21 cellular contexts compared by ENCODE assay signal in genomic region chr9:133004091-133005072, GRCh38. TPM values are rescaled to one million over a fixed set of nuclear protein-coding genes. Genes with fewer than 3 reads are reported as not detected.
DNase-seq lines count a peak whose midpoint lies in the region; ATAC-seq, FAIRE-seq and TF ChIP-seq lines count a peak whose summit lies in the region.
"Had no signal": no experiment of that assay in that cellular context is flagged by ENCODE, and none has a peak within 500 bp of the region (broad histone marks: within the 10 kb centered on the region; RNA-seq: fewer than 3 reads in every experiment).

No MANE protein-coding gene starts in this region.

- H3K4me1 ChIP-seq in H1 (replicated peaks in 1 of 4; ENCODE audit: control insufficient read depth in 3 of 4, insufficient read depth in 4 of 4, low read length in 3 of 4) (peaks cover 3 to 25% (median 18%) of the 10 kb centered on the region in 4 experiments), osteoblast (ENCODE audit: insufficient read depth, low read length) (no peaks in the 10 kb centered on the region)

- H4K5ac ChIP-seq in H1 (ENCODE audit: insufficient read length, low read depth, low read length): no peak overlapping the region

- H3K23me2 ChIP-seq in H1 (ENCODE audit: low read depth, low read length): peaks cover 6% of the 10 kb centered on the region; the same call in 1 of the 2 replicates

- CTCF ChIA-PET in H1 (lab: Charles Lee; ENCODE audit: partially characterized antibody): interaction anchor here (0.8 to 2.4 kb wide), 8 partner anchors 14 to 177 kb away, joined by 3 to 14 read pairs (median 3); partner anchors contain the start of gene GFI1B

- TF ChIP-seq CTCF in GM13976 (IDR thresholded peaks at IDR 0.05; ENCODE audit: borderline replicate concordance, control extremely low read depth, extremely low read depth, insufficient read depth, missing control alignments): no peak
- no peak for TF ChIP-seq CTCF in H1 (IDR thresholded peaks at IDR 0.05; ENCODE audit: control extremely low read depth in 1 of 3, insufficient read depth in 1 of 3, low read depth in 1 of 3, low read length in 3 of 3)
- no peak for TF ChIP-seq CTCF in osteoblast (IDR thresholded peaks at IDR 0.05; ENCODE audit: extremely low read depth, low read depth, low read length)
- TF ChIP-seq CTCF in natural killer cell (IDR thresholded peaks at IDR 0.05): no peak

- peaks cover 0 to 40% (median 23%) of the 10 kb centered on the region in 4 experiments; a peak in 6 of 7 replicates for H3K27me3 ChIP-seq in H1 (replicated peaks in 1 of 4; ENCODE audit: control insufficient read depth in 3 of 4, extremely low read depth in 1 of 4, insufficient read depth in 3 of 4, low read length in 3 of 4)
- peaks cover 24% of the 10 kb centered on the region for H3K27me3 ChIP-seq in osteoblast (ENCODE audit: insufficient read depth, low read length)

- H4K91ac ChIP-seq in H1 (replicated peaks; ENCODE audit: insufficient read length, low read length): no peak overlapping the region

- H3K27ac Mint-ChIP-seq in natural killer cell: no peak overlapping the region
- no peak overlapping the region for H3K27ac Mint-ChIP-seq in activated naive CD8-positive, alpha-beta T cell treated with anti-CD3 and anti-CD28 coated beads, Interleukin-2, amount 50 U/mL, for 24 hours
- H3K27ac Mint-ChIP-seq: activated CD4-positive, alpha-beta T cell treated with anti-CD3 and anti-CD28 coated beads, Interleukin-2, amount 10 ng/mL, durations not matched to agents 7 days and 5 days; HFFc6; T-helper 1 cell treated with Interleukin-12 subunit alpha and Interleukin-12 subunit beta and Interleukin-4 antibody, amounts not matched to agents 30 μg/mL and 1 μg/mL, for 36 hours had no signal

- ATAC-seq in natural killer cell (no peak), HG02763 (IDR thresholded peaks at IDR 0.05; ENCODE audit: unreplicated experiment) (no peak)
- no peak for ATAC-seq in activated naive CD8-positive, alpha-beta T cell treated with anti-CD3 and anti-CD28 coated beads, Interleukin-2, amount 50 U/mL, for 24 hours
- ATAC-seq: activated T-cell treated with anti-CD3 and anti-CD28 coated beads, Interleukin-2, amount 50 U/mL, for 4 hours; foreskin keratinocyte had no signal

- peaks cover 0 to 12% of the 10 kb centered on the region in 2 donors for H3K27me3 Mint-ChIP-seq in natural killer cell (ENCODE audit: low read depth in 2 of 2)
- peaks cover 45% of the 10 kb centered on the region for H3K27me3 Mint-ChIP-seq in activated naive CD8-positive, alpha-beta T cell treated with anti-CD3 and anti-CD28 coated beads, Interleukin-2, amount 50 U/mL, for 24 hours

- H3K4me3 Mint-ChIP-seq in natural killer cell: no peak overlapping the region
- no peak overlapping the region for H3K4me3 Mint-ChIP-seq in activated naive CD8-positive, alpha-beta T cell treated with anti-CD3 and anti-CD28 coated beads, Interleukin-2, amount 50 U/mL, for 24 hours
- H3K4me3 Mint-ChIP-seq: activated CD4-positive, alpha-beta T cell treated with anti-CD3 and anti-CD28 coated beads, Interleukin-2, amount 10 ng/mL, durations not matched to agents 7 days and 5 days; activated T-cell treated with anti-CD3 and anti-CD28 coated beads, Interleukin-2, amount 50 U/mL, for 4 hours; central memory CD8-positive, alpha-beta T cell; HFFc6; T-helper 1 cell treated with Interleukin-12 subunit alpha and Interleukin-12 subunit beta and Interleukin-4 antibody, amounts not matched to agents 30 μg/mL and 1 μg/mL, for 36 hours had no signal

- no peak overlapping the region for H2AK5ac ChIP-seq in H1 (ENCODE audit: low read depth, low read length)

- intact Hi-C loops in natural killer cell (cut with micrococcal nuclease): no loop called here

- 0 out of 2 replicates have a peak overlapping the region, but pooled peaks have one; percentile 48 for H2BK20ac ChIP-seq in H1 (ENCODE audit: low read length)

- peak; percentile 18 for DNase-seq in GM13976 (ENCODE audit: low spot score)
- DNase-seq in NOMO-1 treated with DMSO at 0.1 percent for 48 hours (lab: John Stamatoyannopoulos, UW; ENCODE audit: unreplicated experiment): peak; percentile 40
- DNase-seq in H1 (ENCODE audit: low read depth in 1 of 2, low spot score in 2 of 2): no peak
- peak; percentile 51 for DNase-seq in osteoblast (ENCODE audit: insufficient read length, low spot score, missing footprints)
- no peak for DNase-seq in natural killer cell
- no peak for DNase-seq in activated naive CD8-positive, alpha-beta T cell treated with anti-CD3 and anti-CD28 coated beads, Interleukin-2, amount 50 U/mL, for 24 hours
- no peak for DNase-seq in DMS53 (lab: John Stamatoyannopoulos, UW)
- DNase-seq: activated CD4-positive, alpha-beta T cell treated with anti-CD3 and anti-CD28 coated beads, Interleukin-2, amount 10 ng/mL, durations not matched to agents 7 days and 5 days; activated T-cell treated with anti-CD3 and anti-CD28 coated beads, Interleukin-2, amount 50 U/mL, for 4 hours; DMS79; foreskin keratinocyte; HFFc6; mammary epithelial cell; NCI-H2081; NCI-H524 treated with DMSO at 0.1 percent for 48 hours; transverse colon had no signal

- H4K8ac ChIP-seq in H1 (ENCODE audit: extremely low read depth, insufficient read depth, low read length): no peak overlapping the region

- no peak for TF ChIP-seq RAD21 in H1 (IDR thresholded peaks at IDR 0.05 in 1 of 2, conservative IDR thresholded peaks at IDR 0.05 in 1 of 2; ENCODE audit: low read depth in 2 of 2, low read length in 2 of 2)

- no peak overlapping the region for H3K4ac ChIP-seq in H1 (replicated peaks; ENCODE audit: insufficient read length, low read depth, low read length)

- H2BK15ac ChIP-seq in H1 (ENCODE audit: low read length): no peak overlapping the region

- no peak overlapping the region for H3K56ac ChIP-seq in H1 (replicated peaks; ENCODE audit: insufficient read length, low read depth, low read length)

- H3K9me3 ChIP-seq in H1 (ENCODE audit: insufficient read depth in 2 of 2, low read depth in 1 of 2, low read length in 1 of 2) (no peaks in the 10 kb centered on the region), osteoblast (ENCODE audit: low read depth, low read length) (no peaks in the 10 kb centered on the region)
- H3K9me3 ChIP-seq: neutrophil, transverse colon had no signal

- no peaks in the 10 kb centered on the region for H3K36me3 ChIP-seq in H1 (ENCODE audit: control insufficient read depth in 2 of 4, insufficient read depth in 4 of 4, low read length in 3 of 4)
- no peaks in the 10 kb centered on the region for H3K36me3 ChIP-seq in osteoblast (ENCODE audit: insufficient read depth, low read length)
- H3K36me3 ChIP-seq: neutrophil, transverse colon had no signal

- peak overlapping the region in 1 of 4 experiments; percentile 28; a peak in 4 of 8 replicates for H3K4me3 ChIP-seq in H1 (ENCODE audit: extremely low read depth in 1 of 4, insufficient read depth in 2 of 4, low read depth in 3 of 4, low read length in 4 of 4)
- no peak overlapping the region for H3K4me3 ChIP-seq in osteoblast (ENCODE audit: insufficient read depth, low read length)
- H3K4me3 ChIP-seq: transverse colon had no signal

- H3K9ac ChIP-seq in H1 (replicated peaks in 1 of 4; ENCODE audit: extremely low read depth in 1 of 4, low read depth in 3 of 4, low read length in 3 of 4): no peak overlapping the region

- no peak for TF ChIP-seq EP300 in H1 (IDR thresholded peaks at IDR 0.05; ENCODE audit: borderline replicate concordance in 1 of 2, low read depth in 2 of 2, low read length in 2 of 2)

- no peak overlapping the region for H2AFZ ChIP-seq in H1 (ENCODE audit: low read length)
- H2AFZ ChIP-seq in osteoblast (ENCODE audit: low read length): no peak overlapping the region

- no peak for FAIRE-seq in H1 (lab: Jason Lieb, UNC)

- no peak overlapping the region for H3K14ac ChIP-seq in H1 (ENCODE audit: insufficient read length)

- H2BK5ac ChIP-seq in H1 (ENCODE audit: low read depth, low read length): no peak overlapping the region

- H3K27ac ChIP-seq in H1 (ENCODE audit: low read depth, low read length) (no peak overlapping the region), osteoblast (ENCODE audit: low read depth, low read length) (no peak overlapping the region)
- H3K27ac ChIP-seq: foreskin keratinocyte, neutrophil, transverse colon had no signal

- H3K79me2 ChIP-seq in H1 (ENCODE audit: control insufficient read depth in 1 of 2, insufficient read depth in 2 of 2, low read length in 2 of 2) (no peaks in the 10 kb centered on the region), osteoblast (ENCODE audit: insufficient read depth, low read length) (no peaks in the 10 kb centered on the region)

- no peak overlapping the region for H2BK120ac ChIP-seq in H1 (replicated peaks; ENCODE audit: low read depth, low read length)

- WGBS in H1 (ENCODE audit: extremely low coverage in 1 of 2, insufficient coverage in 1 of 2, insufficient read length in 1 of 2, insufficient replicate concordance in 2 of 2, low coverage in 1 of 2, low lambda C conversion rate in 2 of 2, missing lambda C conversion rate in 1 of 2), 2 experiments: 77% methylated on average over 8 of the region's 10 CpGs; no CpG with 5 or more reads in 1 of the 2 experiments

- H3K4me2 ChIP-seq in H1 (ENCODE audit: insufficient read depth in 1 of 2, low read depth in 2 of 2, low read length in 2 of 2) (peak overlapping the region; percentile 14 to 55; a peak in 3 of 4 replicates), osteoblast (ENCODE audit: insufficient read depth, low read length) (no peak overlapping the region)

- no peaks in the 10 kb centered on the region for H3K79me1 ChIP-seq in H1 (ENCODE audit: low read depth, low read length)

- H3K18ac ChIP-seq in H1 (ENCODE audit: extremely low read depth, low read length): no peak overlapping the region; the same call in none of the 2 replicates

- no peak overlapping the region for H2BK12ac ChIP-seq in H1 (ENCODE audit: low read depth, low read length)

- H4K20me1 ChIP-seq in H1 (replicated peaks in 1 of 2; ENCODE audit: control insufficient read depth in 1 of 2, insufficient read depth in 2 of 2, low read length in 2 of 2): peaks cover 0 to 3% of the 10 kb centered on the region in 2 experiments
- no peaks in the 10 kb centered on the region for H4K20me1 ChIP-seq in osteoblast (ENCODE audit: insufficient read depth, low read length)

- H3K9me3 Mint-ChIP-seq in natural killer cell: peaks cover 0 to 2% of the 10 kb centered on the region in 2 donors
- no peaks in the 10 kb centered on the region for H3K9me3 Mint-ChIP-seq in activated naive CD8-positive, alpha-beta T cell treated with anti-CD3 and anti-CD28 coated beads, Interleukin-2, amount 50 U/mL, for 24 hours
- H3K9me3 Mint-ChIP-seq: activated CD4-positive, alpha-beta T cell treated with anti-CD3 and anti-CD28 coated beads, Interleukin-2, amount 10 ng/mL, durations not matched to agents 7 days and 5 days; activated T-cell treated with anti-CD3 and anti-CD28 coated beads, Interleukin-2, amount 50 U/mL, for 4 hours; central memory CD8-positive, alpha-beta T cell; T-helper 1 cell treated with Interleukin-12 subunit alpha and Interleukin-12 subunit beta and Interleukin-4 antibody, amounts not matched to agents 30 μg/mL and 1 μg/mL, for 36 hours had no signal

- POLR2A ChIA-PET in H1 (lab: Charles Lee; ENCODE audit: partially characterized antibody): interaction anchor here (2.9 kb wide), 1 partner anchor 27 kb away, joined by 17 read pairs; the partner anchor contains the start of gene GTF3C5

- no peak for TF ChIP-seq POLR2A in H1 (IDR thresholded peaks at IDR 0.05; ENCODE audit: control extremely low read depth in 1 of 2, low read depth in 2 of 2, low read length in 2 of 2)

- in situ Hi-C loops in GM13976 (cut with MboI; ENCODE audit: low sequenced_read_pairs, unreplicated experiment): no loop called here

- H3K23ac ChIP-seq in H1 (ENCODE audit: insufficient read length): no peak overlapping the region

- H3K36me3 Mint-ChIP-seq in natural killer cell: no peaks in the 10 kb centered on the region
- no peaks in the 10 kb centered on the region for H3K36me3 Mint-ChIP-seq in activated naive CD8-positive, alpha-beta T cell treated with anti-CD3 and anti-CD28 coated beads, Interleukin-2, amount 50 U/mL, for 24 hours (ENCODE audit: low read depth)

- H3K4me1 Mint-ChIP-seq in natural killer cell: peaks cover 0 to 18% of the 10 kb centered on the region in 2 donors
- H3K4me1 Mint-ChIP-seq in activated naive CD8-positive, alpha-beta T cell treated with anti-CD3 and anti-CD28 coated beads, Interleukin-2, amount 50 U/mL, for 24 hours: peaks cover 2% of the 10 kb centered on the region
- H3K4me1 Mint-ChIP-seq: activated CD4-positive, alpha-beta T cell treated with anti-CD3 and anti-CD28 coated beads, Interleukin-2, amount 10 ng/mL, durations not matched to agents 7 days and 5 days; central memory CD8-positive, alpha-beta T cell had no signal

RNA-seq across cellular contexts. Expression of gene GFI1B, which starts 25.9 kb away (rescaled TPM):
- total RNA-seq in H1 (2021; fragmentation: NEBNext Ultra II Directional; extraction: Animal tissue kit (Norgen Biotek cat#: 25700)): 0.09 and 0.71 TPM in 2 replicates
- 0.11 and 0.20 TPM in 2 replicates for polyA plus RNA-seq in H1 (2011; rRNA removed)
- polyA plus RNA-seq in H1 (2011; cell fraction: cytosol; rRNA removed): 0.30 TPM
- polyA plus RNA-seq in H1 (2011; cell fraction: nucleus; rRNA removed): 0.13 TPM
- 0.23 to 0.50 TPM (median 0.45 TPM) in 4 replicates for polyA plus RNA-seq in H1 (2012, experiment 1 of 2)
- 0.08 TPM for polyA plus RNA-seq in H1 (2012, experiment 2 of 2)
- 0.20 TPM for polyA plus RNA-seq in H1 (2013, experiment 1 of 2)
- polyA plus RNA-seq in H1 (2013, experiment 2 of 2): 0.39 TPM
- 0.06 and 0.59 TPM in 2 replicates for polyA minus RNA-seq in H1 (2011; rRNA and poly(A)+ RNA removed)
- polyA minus RNA-seq in H1 (2011; cell fraction: cytosol; rRNA and poly(A)+ RNA removed): not detected
- not detected for polyA minus RNA-seq in H1 (2011; cell fraction: nucleus; rRNA and poly(A)+ RNA removed)
- total RNA-seq in osteoblast: under 0.01 TPM in 1 of 2 replicates, not detected in the other
- total RNA-seq in natural killer cell: 1 to 10 TPM in 2 of 3 donors, under 1 TPM in 1; 0.41 to 3.3 (median 2.8) TPM
- total RNA-seq: activated CD4-positive, alpha-beta T cell treated with anti-CD3 and anti-CD28 coated beads, Interleukin-2, amount 10 ng/mL, durations not matched to agents 7 days and 5 days; foreskin keratinocyte; M059J; mammary epithelial cell had no signal
- polyA plus RNA-seq: foreskin keratinocyte, mammary epithelial cell had no signal

RNA-seq across cellular contexts. Expression of gene GTF3C5, which starts 26.4 kb away (rescaled TPM):
- 87.1 and 89.4 TPM in 2 replicates for total RNA-seq in H1 (2021; fragmentation: NEBNext Ultra II Directional; extraction: Animal tissue kit (Norgen Biotek cat#: 25700))
- 78.7 and 104 TPM in 2 replicates for polyA plus RNA-seq in H1 (2011; rRNA removed)
- 96.0 TPM for polyA plus RNA-seq in H1 (2011; cell fraction: cytosol; rRNA removed)
- polyA plus RNA-seq in H1 (2011; cell fraction: nucleus; rRNA removed): 171 TPM
- 72.1 to 92.5 TPM (median 89.8 TPM) in 4 replicates for polyA plus RNA-seq in H1 (2012, experiment 1 of 2)
- polyA plus RNA-seq in H1 (2012, experiment 2 of 2): 73.5 TPM
- polyA plus RNA-seq in H1 (2013, experiment 1 of 2): 50.2 TPM
- polyA plus RNA-seq in H1 (2013, experiment 2 of 2): 50.0 TPM
- polyA minus RNA-seq in H1 (2011; rRNA and poly(A)+ RNA removed): 70.6 and 79.9 TPM in 2 replicates
- polyA minus RNA-seq in H1 (2011; cell fraction: cytosol; rRNA and poly(A)+ RNA removed): 53.6 TPM
- 61.2 TPM for polyA minus RNA-seq in H1 (2011; cell fraction: nucleus; rRNA and poly(A)+ RNA removed)
- total RNA-seq in osteoblast (31.8 and 41.3 TPM in 2 replicates), natural killer cell (10 to 100 TPM; 52.6 to 69.2 (median 60.4) TPM)

RNA-seq across cellular contexts. Expression of gene CEL, which starts 57.4 kb away (rescaled TPM):
- total RNA-seq in H1 (2021; fragmentation: NEBNext Ultra II Directional; extraction: Animal tissue kit (Norgen Biotek cat#: 25700)): 2.5 and 3.4 TPM in 2 replicates
- polyA plus RNA-seq in H1 (2011; rRNA removed): 1.8 and 2.7 TPM in 2 replicates
- 1.9 TPM for polyA plus RNA-seq in H1 (2011; cell fraction: cytosol; rRNA removed)
- polyA plus RNA-seq in H1 (2011; cell fraction: nucleus; rRNA removed): 11.8 TPM
- polyA plus RNA-seq in H1 (2012, experiment 1 of 2): 3.1 to 4.5 TPM (median 3.7 TPM) in 4 replicates
- polyA plus RNA-seq in H1 (2012, experiment 2 of 2): 1.9 TPM
- 2.2 TPM for polyA plus RNA-seq in H1 (2013, experiment 1 of 2)
- 2.1 TPM for polyA plus RNA-seq in H1 (2013, experiment 2 of 2)
- 1.0 and 1.2 TPM in 2 replicates for polyA minus RNA-seq in H1 (2011; rRNA and poly(A)+ RNA removed)
- polyA minus RNA-seq in H1 (2011; cell fraction: cytosol; rRNA and poly(A)+ RNA removed): not detected
- polyA minus RNA-seq in H1 (2011; cell fraction: nucleus; rRNA and poly(A)+ RNA removed): 1.3 TPM
- under 0.01 TPM in 1 of 2 replicates, not detected in the other for total RNA-seq in osteoblast
- total RNA-seq in natural killer cell: under 1 TPM; 0.18 to 0.68 (median 0.42) TPM

RNA-seq across cellular contexts. Expression of gene TSC1, which starts 60.0 kb away (rescaled TPM):
- 39.1 and 46.0 TPM in 2 replicates for total RNA-seq in H1 (2021; fragmentation: NEBNext Ultra II Directional; extraction: Animal tissue kit (Norgen Biotek cat#: 25700))
- 36.2 and 37.2 TPM in 2 replicates for polyA plus RNA-seq in H1 (2011; rRNA removed)
- polyA plus RNA-seq in H1 (2011; cell fraction: cytosol; rRNA removed): 32.4 TPM
- 106 TPM for polyA plus RNA-seq in H1 (2011; cell fraction: nucleus; rRNA removed)
- polyA plus RNA-seq in H1 (2012, experiment 1 of 2): 22.0 to 28.6 TPM (median 27.4 TPM) in 4 replicates
- 5.3 TPM for polyA plus RNA-seq in H1 (2012, experiment 2 of 2)
- 22.7 TPM for polyA plus RNA-seq in H1 (2013, experiment 1 of 2)
- 19.1 TPM for polyA plus RNA-seq in H1 (2013, experiment 2 of 2)
- polyA minus RNA-seq in H1 (2011; rRNA and poly(A)+ RNA removed): 125 and 138 TPM in 2 replicates
- polyA minus RNA-seq in H1 (2011; cell fraction: cytosol; rRNA and poly(A)+ RNA removed): 31.8 TPM
- 147 TPM for polyA minus RNA-seq in H1 (2011; cell fraction: nucleus; rRNA and poly(A)+ RNA removed)
- total RNA-seq in osteoblast (68.4 and 81.3 TPM in 2 replicates), natural killer cell (10 to 100 TPM; 58.0 to 73.5 (median 63.3) TPM)

Comparison
In these comparisons a context has a peak if more than half of its experiments do, and no peak if none do; other contexts are left out.
1. DNase-seq: peak in GM13976 (single experiment), NOMO-1 treated with DMSO at 0.1 percent for 48 hours (single experiment) and osteoblast (single experiment); none in H1 (0 of 2), natural killer cell (single experiment), activated naive CD8-positive, alpha-beta T cell treated with anti-CD3 and anti-CD28 coated beads, Interleukin-2, amount 50 U/mL, for 24 hours (single experiment) and DMS53 (single experiment).